In genomic region chr11:126282361-126282741, GRCh38 we compare ENCODE assay signal across 8 cellular contexts. TPM values are rescaled to one million over a fixed set of nuclear protein-coding genes. Genes with fewer than 3 reads are reported as not detected.
DNase-seq lines count a peak whose midpoint lies in the region; ATAC-seq lines count a peak whose summit lies in the region.

No MANE protein-coding gene starts in this region.

- H3K9me3 ChIP-seq in skeletal muscle satellite cell (replicated peaks; ENCODE audit: low read length): no peaks in the 10 kb centered on the region

- H3K4me1 ChIP-seq in skeletal muscle satellite cell (ENCODE audit: control insufficient read depth, insufficient read depth, low read length): peaks cover 17% of the 10 kb centered on the region

- H3K4me2 ChIP-seq in skeletal muscle satellite cell (ENCODE audit: low read length): peak overlapping the region; percentile 81

- peak overlapping the region; percentile 79 for H3K4me3 ChIP-seq in skeletal muscle satellite cell (ENCODE audit: low read length)

- ATAC-seq in HG03354 (IDR thresholded peaks at IDR 0.05; ENCODE audit: poor library complexity, severe bottlenecking, unreplicated experiment): peak; percentile 33
- no peak for ATAC-seq in HG03521 (IDR thresholded peaks at IDR 0.05; ENCODE audit: unreplicated experiment)

- peaks cover 6% of the 10 kb centered on the region for H3K36me3 ChIP-seq in skeletal muscle satellite cell (ENCODE audit: insufficient read depth, low read length)

- H3K27me3 ChIP-seq in skeletal muscle satellite cell (ENCODE audit: control insufficient read depth, insufficient read depth, low read length): no peaks in the 10 kb centered on the region

- DNase-seq in EL: peak; percentile 36
- peak; percentile 22 for DNase-seq in T-helper 9 cell
- peak; percentile 37 for DNase-seq in central memory CD4-positive, alpha-beta T cell
- peak; percentile 43 for DNase-seq in inferior parietal cortex (ENCODE audit: extremely low spot score)
- no peak for DNase-seq in NCI-H2171 (lab: John Stamatoyannopoulos, UW)

- peak overlapping the region; percentile 83 for H3K9ac ChIP-seq in skeletal muscle satellite cell (ENCODE audit: low read depth, low read length)

RNA-seq across cellular contexts. Expression of gene TIRAP, which starts 0.5 kb away (rescaled TPM):
- total RNA-seq in skeletal muscle satellite cell (2012; rRNA removed): 5.5 and 7.9 TPM in 2 replicates

RNA-seq across cellular contexts. Expression of gene FOXRED1, which starts 13.4 kb away (rescaled TPM):
- total RNA-seq in skeletal muscle satellite cell (2012; rRNA removed): 18.3 and 18.5 TPM in 2 replicates

RNA-seq across cellular contexts. Expression of gene SRPRA, which starts 13.7 kb away (rescaled TPM):
- 91.0 and 104 TPM in 2 replicates for total RNA-seq in skeletal muscle satellite cell (2012; rRNA removed)

RNA-seq across cellular contexts. Expression of gene DCPS, which starts 21.5 kb away (rescaled TPM):
- total RNA-seq in skeletal muscle satellite cell (2012; rRNA removed): 16.2 and 18.3 TPM in 2 replicates
